Comparison of ENCODE assay signal across 1 cellular context in the genomic region with DNA sequence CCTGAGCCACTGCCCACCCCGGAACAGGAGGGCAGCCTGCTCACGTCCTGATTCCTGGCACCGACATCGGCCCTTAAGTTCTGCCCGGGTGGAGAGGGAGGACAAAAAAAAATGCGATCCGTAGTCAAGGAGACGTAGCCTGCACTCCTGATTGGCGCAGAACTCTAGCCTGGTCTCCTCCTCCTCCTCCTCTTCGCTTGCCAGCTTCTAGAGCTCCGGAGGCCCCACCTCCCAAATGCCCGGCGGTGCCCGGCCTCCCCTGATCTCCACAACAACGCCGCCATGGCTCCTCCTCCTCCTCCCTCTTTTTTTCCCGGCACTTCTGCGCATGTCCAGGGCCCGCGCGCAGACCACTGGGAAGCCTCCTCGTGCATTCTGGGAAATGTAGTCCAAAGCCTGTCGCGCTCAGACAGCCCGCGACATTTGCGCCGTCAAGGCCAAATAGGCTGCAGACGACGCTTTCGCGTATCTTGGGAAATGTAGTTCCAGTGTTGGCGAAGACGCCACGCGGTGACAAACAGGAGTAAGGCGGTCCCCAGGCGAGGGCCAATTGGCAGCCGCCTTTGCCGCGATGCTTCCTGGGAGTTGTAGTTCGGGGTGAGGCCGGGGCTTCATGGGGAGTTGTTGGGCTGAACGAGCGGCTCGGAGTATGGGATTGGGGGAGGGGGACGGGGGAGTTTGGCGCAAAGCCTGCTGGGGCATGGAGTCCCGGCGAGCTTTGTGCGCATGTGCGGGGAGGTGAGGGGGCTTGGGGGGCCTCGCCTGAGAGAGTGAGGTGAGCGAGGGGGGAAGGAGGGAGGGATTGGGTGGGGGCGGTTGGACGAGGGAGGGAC.
TF ChIP-seq lines count a peak whose summit lies in the region.

Gene ZNF444, plus strand, starts transcription at position 705 of the 833 bp plus-strand sequence. CDS start 5,625 bp downstream, outside the sequence.

TF ChIP-seq in WTC11, 78 proteins besides CTCF, POLR2A, EP300 and RAD21 (continued from another document):
- no peak for TF ChIP-seq ZSCAN18 (CRISPR knock-in tag; IDR thresholded peaks at IDR 0.05)
- no peak for TF ChIP-seq ATF6 (CRISPR knock-in tag; IDR thresholded peaks at IDR 0.05)
- no peak for TF ChIP-seq ZNF317 (CRISPR knock-in tag; IDR thresholded peaks at IDR 0.05; ENCODE audit: borderline replicate concordance, low read depth)
- no peak for TF ChIP-seq ZNF263 (CRISPR knock-in tag; IDR thresholded peaks at IDR 0.05; ENCODE audit: low read depth)
- TF ChIP-seq ZNF232 (CRISPR knock-in tag; IDR thresholded peaks at IDR 0.05) = no peak
- no peak; the same call in 1 of the 2 replicates for TF ChIP-seq ETV6 (CRISPR knock-in tag; IDR thresholded peaks at IDR 0.05)
